In the genomic region with DNA sequence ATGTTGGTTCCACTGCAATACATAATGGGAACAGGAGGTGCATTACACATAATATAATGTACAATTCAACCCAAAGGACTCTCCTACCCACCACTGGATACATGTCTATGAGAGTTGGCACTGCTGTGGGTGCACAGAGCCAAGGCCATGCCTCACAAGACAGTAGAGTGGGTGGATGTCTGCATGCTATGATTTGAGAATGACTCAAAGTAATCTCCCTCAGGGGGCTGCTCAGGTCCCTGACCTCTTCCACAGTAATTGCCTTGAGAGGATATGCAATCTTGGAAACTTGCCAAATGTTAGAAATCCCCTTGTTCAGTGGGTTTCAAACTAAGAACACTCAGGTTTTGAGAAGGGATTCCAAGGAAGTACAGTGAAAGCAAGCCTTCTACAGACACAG, we compare ENCODE assay signal across 2 cellular contexts.
TF ChIP-seq lines count a peak whose summit lies in the region.

No MANE protein-coding gene starts in this region.

TF ChIP-seq in SK-N-SH, 30 proteins besides CTCF, POLR2A, EP300 and RAD21 (continued from another document):
- TF ChIP-seq, protein P1, sequence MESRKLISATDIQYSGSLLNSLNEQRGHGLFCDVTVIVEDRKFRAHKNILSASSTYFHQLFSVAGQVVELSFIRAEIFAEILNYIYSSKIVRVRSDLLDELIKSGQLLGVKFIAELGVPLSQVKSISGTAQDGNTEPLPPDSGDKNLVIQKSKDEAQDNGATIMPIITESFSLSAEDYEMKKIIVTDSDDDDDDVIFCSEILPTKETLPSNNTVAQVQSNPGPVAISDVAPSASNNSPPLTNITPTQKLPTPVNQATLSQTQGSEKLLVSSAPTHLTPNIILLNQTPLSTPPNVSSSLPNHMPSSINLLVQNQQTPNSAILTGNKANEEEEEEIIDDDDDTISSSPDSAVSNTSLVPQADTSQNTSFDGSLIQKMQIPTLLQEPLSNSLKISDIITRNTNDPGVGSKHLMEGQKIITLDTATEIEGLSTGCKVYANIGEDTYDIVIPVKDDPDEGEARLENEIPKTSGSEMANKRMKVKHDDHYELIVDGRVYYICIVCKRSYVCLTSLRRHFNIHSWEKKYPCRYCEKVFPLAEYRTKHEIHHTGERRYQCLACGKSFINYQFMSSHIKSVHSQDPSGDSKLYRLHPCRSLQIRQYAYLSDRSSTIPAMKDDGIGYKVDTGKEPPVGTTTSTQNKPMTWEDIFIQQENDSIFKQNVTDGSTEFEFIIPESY (IDR thresholded peaks at IDR 0.05; ENCODE audit: borderline replicate concordance, low read depth) = no peak
- no peak for TF ChIP-seq EZH2phosphoT487 (IDR thresholded peaks at IDR 0.05; ENCODE audit: borderline replicate concordance, low read depth)
- no peak for TF ChIP-seq FOXM1 (IDR thresholded peaks at IDR 0.05; ENCODE audit: low read depth)
- TF ChIP-seq JUND (IDR thresholded peaks at IDR 0.05) = no peak
TF ChIP-seq in SK-N-SH: peak in this region for 1.

TF ChIP-seq in SK-N-SH treated with all-trans-retinoic acid at 6 μM for 48 hours, 23 proteins besides CTCF, POLR2A, EP300 and RAD21 (continued from another document):
- TF ChIP-seq, protein P2, sequence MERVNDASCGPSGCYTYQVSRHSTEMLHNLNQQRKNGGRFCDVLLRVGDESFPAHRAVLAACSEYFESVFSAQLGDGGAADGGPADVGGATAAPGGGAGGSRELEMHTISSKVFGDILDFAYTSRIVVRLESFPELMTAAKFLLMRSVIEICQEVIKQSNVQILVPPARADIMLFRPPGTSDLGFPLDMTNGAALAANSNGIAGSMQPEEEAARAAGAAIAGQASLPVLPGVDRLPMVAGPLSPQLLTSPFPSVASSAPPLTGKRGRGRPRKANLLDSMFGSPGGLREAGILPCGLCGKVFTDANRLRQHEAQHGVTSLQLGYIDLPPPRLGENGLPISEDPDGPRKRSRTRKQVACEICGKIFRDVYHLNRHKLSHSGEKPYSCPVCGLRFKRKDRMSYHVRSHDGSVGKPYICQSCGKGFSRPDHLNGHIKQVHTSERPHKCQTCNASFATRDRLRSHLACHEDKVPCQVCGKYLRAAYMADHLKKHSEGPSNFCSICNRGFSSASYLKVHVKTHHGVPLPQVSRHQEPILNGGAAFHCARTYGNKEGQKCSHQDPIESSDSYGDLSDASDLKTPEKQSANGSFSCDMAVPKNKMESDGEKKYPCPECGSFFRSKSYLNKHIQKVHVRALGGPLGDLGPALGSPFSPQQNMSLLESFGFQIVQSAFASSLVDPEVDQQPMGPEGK (CRISPR knock-in tag; IDR thresholded peaks at IDR 0.05; ENCODE audit: borderline replicate concordance) = no peak
- TF ChIP-seq ZC3H10 (CRISPR knock-in tag; IDR thresholded peaks at IDR 0.05) (no peak), ESRRG (CRISPR knock-in tag; IDR thresholded peaks at IDR 0.05) (no peak), ZNF8 (CRISPR knock-in tag; IDR thresholded peaks at IDR 0.05) (no peak), ISL1 (CRISPR knock-in tag; IDR thresholded peaks at IDR 0.05) (no peak)
- TF ChIP-seq, protein P3, sequence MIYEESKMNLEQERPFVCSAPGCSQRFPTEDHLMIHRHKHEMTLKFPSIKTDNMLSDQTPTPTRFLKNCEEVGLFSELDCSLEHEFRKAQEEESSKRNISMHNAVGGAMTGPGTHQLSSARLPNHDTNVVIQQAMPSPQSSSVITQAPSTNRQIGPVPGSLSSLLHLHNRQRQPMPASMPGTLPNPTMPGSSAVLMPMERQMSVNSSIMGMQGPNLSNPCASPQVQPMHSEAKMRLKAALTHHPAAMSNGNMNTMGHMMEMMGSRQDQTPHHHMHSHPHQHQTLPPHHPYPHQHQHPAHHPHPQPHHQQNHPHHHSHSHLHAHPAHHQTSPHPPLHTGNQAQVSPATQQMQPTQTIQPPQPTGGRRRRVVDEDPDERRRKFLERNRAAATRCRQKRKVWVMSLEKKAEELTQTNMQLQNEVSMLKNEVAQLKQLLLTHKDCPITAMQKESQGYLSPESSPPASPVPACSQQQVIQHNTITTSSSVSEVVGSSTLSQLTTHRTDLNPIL (CRISPR knock-in tag; IDR thresholded peaks at IDR 0.05; ENCODE audit: low read depth) = no peak
- TF ChIP-seq, protein P4, sequence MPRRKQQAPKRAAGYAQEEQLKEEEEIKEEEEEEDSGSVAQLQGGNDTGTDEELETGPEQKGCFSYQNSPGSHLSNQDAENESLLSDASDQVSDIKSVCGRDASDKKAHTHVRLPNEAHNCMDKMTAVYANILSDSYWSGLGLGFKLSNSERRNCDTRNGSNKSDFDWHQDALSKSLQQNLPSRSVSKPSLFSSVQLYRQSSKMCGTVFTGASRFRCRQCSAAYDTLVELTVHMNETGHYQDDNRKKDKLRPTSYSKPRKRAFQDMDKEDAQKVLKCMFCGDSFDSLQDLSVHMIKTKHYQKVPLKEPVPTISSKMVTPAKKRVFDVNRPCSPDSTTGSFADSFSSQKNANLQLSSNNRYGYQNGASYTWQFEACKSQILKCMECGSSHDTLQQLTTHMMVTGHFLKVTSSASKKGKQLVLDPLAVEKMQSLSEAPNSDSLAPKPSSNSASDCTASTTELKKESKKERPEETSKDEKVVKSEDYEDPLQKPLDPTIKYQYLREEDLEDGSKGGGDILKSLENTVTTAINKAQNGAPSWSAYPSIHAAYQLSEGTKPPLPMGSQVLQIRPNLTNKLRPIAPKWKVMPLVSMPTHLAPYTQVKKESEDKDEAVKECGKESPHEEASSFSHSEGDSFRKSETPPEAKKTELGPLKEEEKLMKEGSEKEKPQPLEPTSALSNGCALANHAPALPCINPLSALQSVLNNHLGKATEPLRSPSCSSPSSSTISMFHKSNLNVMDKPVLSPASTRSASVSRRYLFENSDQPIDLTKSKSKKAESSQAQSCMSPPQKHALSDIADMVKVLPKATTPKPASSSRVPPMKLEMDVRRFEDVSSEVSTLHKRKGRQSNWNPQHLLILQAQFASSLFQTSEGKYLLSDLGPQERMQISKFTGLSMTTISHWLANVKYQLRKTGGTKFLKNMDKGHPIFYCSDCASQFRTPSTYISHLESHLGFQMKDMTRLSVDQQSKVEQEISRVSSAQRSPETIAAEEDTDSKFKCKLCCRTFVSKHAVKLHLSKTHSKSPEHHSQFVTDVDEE (CRISPR knock-in tag; IDR thresholded peaks at IDR 0.05) = no peak
- TF ChIP-seq, protein P5, sequence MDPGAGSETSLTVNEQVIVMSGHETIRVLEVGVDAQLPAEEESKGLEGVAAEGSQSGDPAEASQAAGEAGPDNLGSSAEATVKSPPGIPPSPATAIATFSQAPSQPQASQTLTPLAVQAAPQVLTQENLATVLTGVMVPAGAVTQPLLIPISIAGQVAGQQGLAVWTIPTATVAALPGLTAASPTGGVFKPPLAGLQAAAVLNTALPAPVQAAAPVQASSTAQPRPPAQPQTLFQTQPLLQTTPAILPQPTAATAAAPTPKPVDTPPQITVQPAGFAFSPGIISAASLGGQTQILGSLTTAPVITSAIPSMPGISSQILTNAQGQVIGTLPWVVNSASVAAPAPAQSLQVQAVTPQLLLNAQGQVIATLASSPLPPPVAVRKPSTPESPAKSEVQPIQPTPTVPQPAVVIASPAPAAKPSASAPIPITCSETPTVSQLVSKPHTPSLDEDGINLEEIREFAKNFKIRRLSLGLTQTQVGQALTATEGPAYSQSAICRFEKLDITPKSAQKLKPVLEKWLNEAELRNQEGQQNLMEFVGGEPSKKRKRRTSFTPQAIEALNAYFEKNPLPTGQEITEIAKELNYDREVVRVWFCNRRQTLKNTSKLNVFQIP (CRISPR knock-in tag; IDR thresholded peaks at IDR 0.05; ENCODE audit: borderline replicate concordance, low read depth) = no peak
